ENCODE assay signal across 22 cellular contexts in genomic region chr7:88310950-88311674, GRCh38. TPM values are rescaled to one million over a fixed set of nuclear protein-coding genes. Genes with fewer than 3 reads are reported as not detected.
DNase-seq lines count a peak whose midpoint lies in the region; ATAC-seq, FAIRE-seq and TF ChIP-seq lines count a peak whose summit lies in the region.
"Had no signal": no experiment of that assay in that cellular context is flagged by ENCODE, and none has a peak within 500 bp of the region (broad histone marks: within the 10 kb centered on the region; RNA-seq: fewer than 3 reads in every experiment).

No MANE protein-coding gene starts in this region.

- no peak for TF ChIP-seq RAD21 in HepG2 (CRISPR knock-in tag; IDR thresholded peaks at IDR 0.05)

- ATAC-seq in PC-3 (no peak), HepG2 (no peak), GM21367 (IDR thresholded peaks at IDR 0.05; ENCODE audit: unreplicated experiment) (no peak)
- ATAC-seq: stimulated activated memory B cell treated with anti-CD40 and anti-IgM and Interleukin-4, amounts not matched to agents 10 μg/mL and 1 μg/mL and 100 μg/mL, for 72 hours; T-cell had no signal

- in situ Hi-C loops in HepG2 (cut with HindIII; ENCODE audit: extremely low pct_ligation_motif_present, low pct_unique_long_range_greater_than_20kb): no loop called here

- no peaks in the 10 kb centered on the region for H3F3A ChIP-seq in PC-3 (ENCODE audit: low read length, unreplicated experiment)

- POLR2A ChIA-PET in PC-3 (lab: Charles Lee; ENCODE audit: unreplicated experiment) (interaction anchor here (0.7 kb wide), 1 partner anchor 914 kb away, joined by 3 read pairs; no protein-coding TSS in a partner anchor), HepG2 (lab: Yijun Ruan, JAX) (no interaction called here)

- H4K20me1 ChIP-seq in PC-3 (ENCODE audit: low read length) (no peaks in the 10 kb centered on the region), HepG2 (ENCODE audit: insufficient read depth, low read length) (no peaks in the 10 kb centered on the region)

- WGBS in HepG2 (ENCODE audit: low lambda C conversion rate): 13% methylated on average over 4 of the region's 4 CpGs
- 92% methylated on average over 4 of the region's 4 CpGs for WGBS in suprapubic skin

- BruUV-seq in PC-3 (replicated peaks; lab: Mats Ljungman, UMichigan) (no TSS peak), HepG2 (replicated peaks; lab: Mats Ljungman, UMichigan) (no TSS peak)

- no peaks in the 10 kb centered on the region for H3K79me2 ChIP-seq in PC-3 (ENCODE audit: low read length)
- H3K79me2 ChIP-seq in HepG2 (ENCODE audit: insufficient read depth, low read length): no peaks in the 10 kb centered on the region

- H3K36me3 ChIP-seq in PC-3 (ENCODE audit: low read depth, low read length) (no peaks in the 10 kb centered on the region), HepG2 (replicated peaks in 1 of 2; ENCODE audit: control insufficient read depth in 1 of 2, insufficient read depth in 2 of 2, low read length in 2 of 2) (no peaks in the 10 kb centered on the region), suprapubic skin (no peaks in the 10 kb centered on the region)
- H3K36me3 ChIP-seq: HAP-1, ovary, upper lobe of right lung had no signal

- no peaks in the 10 kb centered on the region for H3K9me2 ChIP-seq in PC-3 (replicated peaks; ENCODE audit: low read length)

- intact Hi-C loops in PC-3 (cut with micrococcal nuclease): no loop called here
- intact Hi-C loops in HepG2 (cut with micrococcal nuclease; ENCODE audit: unreplicated experiment): no loop called here

- H3K9ac ChIP-seq in PC-3 (ENCODE audit: low read length) (no peak overlapping the region), HepG2 (ENCODE audit: insufficient read depth, low read depth, low read length) (no peak overlapping the region)

- TF ChIP-seq CTCF in PC-3 (conservative IDR thresholded peaks at IDR 0.05; ENCODE audit: low read depth, low read length) (no peak), HepG2 (CRISPR knock-in tag; IDR thresholded peaks at IDR 0.05) (no peak), suprapubic skin (IDR thresholded peaks at IDR 0.05) (no peak)

- H3K9me3 ChIP-seq in PC-3 (ENCODE audit: low read length) (no peaks in the 10 kb centered on the region), HepG2 (ENCODE audit: low read length) (no peaks in the 10 kb centered on the region), suprapubic skin (no peaks in the 10 kb centered on the region)
- H3K9me3 ChIP-seq: HAP-1, ovary, upper lobe of right lung had no signal

- peaks cover 31% of the 10 kb centered on the region for H3K4me1 ChIP-seq in PC-3 (ENCODE audit: insufficient read depth, low read length)
- no peaks in the 10 kb centered on the region for H3K4me1 ChIP-seq in HepG2 (ENCODE audit: insufficient read depth, low read length)
- H3K4me1 ChIP-seq in suprapubic skin: peaks cover 70% of the 10 kb centered on the region
- H3K4me1 ChIP-seq: upper lobe of right lung had no signal

- TF ChIP-seq EP300 in HepG2 (IDR thresholded peaks at IDR 0.05; ENCODE audit: low read depth in 2 of 2, low read length in 2 of 2): no peak
- TF ChIP-seq EP300 in HepG2 (CRISPR knock-in tag; IDR thresholded peaks at IDR 0.05; ENCODE audit: borderline replicate concordance): no peak
- no peak for TF ChIP-seq EP300 in suprapubic skin (IDR thresholded peaks at IDR 0.05)

- H2AFZ ChIP-seq in PC-3 (ENCODE audit: low read length) (no peak overlapping the region), HepG2 (ENCODE audit: low read length) (no peak overlapping the region)

- no peak for FAIRE-seq in HepG2 (lab: Jason Lieb, UNC)
- FAIRE-seq: endometrium had no signal

- CTCF ChIA-PET in PC-3 (lab: Charles Lee) (interaction anchor here (1.0 kb wide), 1 partner anchor 68 kb away, joined by 3 read pairs; no protein-coding TSS in a partner anchor), HepG2 (lab: Yijun Ruan, JAX; ENCODE audit: low intra/inter-chr PET ratio, low total read pairs) (no interaction called here)

- DNase-seq in NCI-H1092 treated with DMSO at 0.1 percent for 48 hours (lab: John Stamatoyannopoulos, UW) (peak; percentile 22), NCI-H1092 (lab: John Stamatoyannopoulos, UW) (no peak), PC-3 (no peak), HepG2 (ENCODE audit: low spot score) (no peak), suprapubic skin (ENCODE audit: low spot score in 2 of 2) (no peak), HK-2 (ENCODE audit: unreplicated experiment) (no peak), NCI-H226 (no peak)
- DNase-seq: 8988T; activated CD4-positive, alpha-beta T cell treated with anti-CD3 and anti-CD28 coated beads, Interleukin-2, amount 10 ng/mL, durations not matched to agents 24 days and 14 days; naive B cell; NCI-H1417 treated with DMSO at 0.1 percent for 48 hours; NCI-H524; stimulated activated CD4-positive, alpha-beta T cell treated with anti-CD3 and anti-CD28 coated beads, Interleukin-1b, Interleukin-23, amount 100 ng/mL, for 48 hours; T-cell; upper lobe of right lung had no signal

- TF ChIP-seq POLR2A in HepG2 (IDR thresholded peaks at IDR 0.05; ENCODE audit: insufficient read depth in 1 of 2, low read depth in 2 of 2, low read length in 2 of 2) (no peak), suprapubic skin (IDR thresholded peaks at IDR 0.05) (no peak)

- no peak overlapping the region for H3K4me2 ChIP-seq in PC-3 (ENCODE audit: low read length)
- H3K4me2 ChIP-seq in HepG2 (ENCODE audit: low read depth, low read length): no peak overlapping the region

- H3K27me3 ChIP-seq in PC-3 (ENCODE audit: low read length) (no peaks in the 10 kb centered on the region), HepG2 (ENCODE audit: control insufficient read depth in 1 of 2, insufficient read depth in 2 of 2, low read length in 2 of 2) (peaks cover 0 to 6% of the 10 kb centered on the region in 2 experiments; a peak in 2 of 5 replicates), suprapubic skin (no peaks in the 10 kb centered on the region)
- H3K27me3 ChIP-seq: ovary, upper lobe of right lung had no signal

- H3K4me3 ChIP-seq in PC-3 (ENCODE audit: low read length): no peak overlapping the region
- no peak overlapping the region for H3K4me3 ChIP-seq in HepG2 (replicated peaks in 1 of 3; ENCODE audit: insufficient read depth in 1 of 3, low read depth in 2 of 3, low read length in 3 of 3)
- no peak overlapping the region for H3K4me3 ChIP-seq in suprapubic skin
- H3K4me3 ChIP-seq: HAP-1, lung, ovary, upper lobe of right lung had no signal

- H3K27ac ChIP-seq in PC-3 (ENCODE audit: low read length) (peak overlapping the region; percentile 71; the same call in 1 of the 2 replicates), HepG2 (ENCODE audit: extremely low read length, insufficient read depth, low read length) (no peak overlapping the region), suprapubic skin (peak overlapping the region; percentile 69)
- H3K27ac ChIP-seq: ovary, upper lobe of right lung had no signal

TF ChIP-seq in HepG2, 621 proteins besides CTCF, POLR2A, EP300 and RAD21 (continues in another document):
- TF ChIP-seq PCBP1 (IDR thresholded peaks at IDR 0.05; ENCODE audit: borderline replicate concordance, low read depth, low read length): no peak
- TF ChIP-seq XRCC5 (optimal IDR thresholded peaks at IDR 0.05; ENCODE audit: low read length): no peak
- TF ChIP-seq MNT (IDR thresholded peaks at IDR 0.05): peak; percentile 68
- no peak for TF ChIP-seq MAZ (IDR thresholded peaks at IDR 0.05; ENCODE audit: borderline replicate concordance, low read depth, low read length)
- TF ChIP-seq MAZ (CRISPR knock-in tag; IDR thresholded peaks at IDR 0.05; ENCODE audit: low read depth): no peak
- TF ChIP-seq ZKSCAN5 (CRISPR knock-in tag; IDR thresholded peaks at IDR 0.05): no peak

RNA-seq across cellular contexts. Expression of gene STEAP4, which starts 4.4 kb away (rescaled TPM):
- total RNA-seq in PC-3 (2014; rRNA removed): 1.2 and 1.7 TPM in 2 replicates
- not detected in 2 replicates for total RNA-seq in HepG2 (2016; rRNA removed; fragmentation: Illumina TruSeq; extraction: Trizol)
- not detected in 2 replicates for total RNA-seq in HepG2 (2016; cell fraction: cytosol; rRNA removed; fragmentation: Illumina TruSeq; extraction: Trizol; ENCODE audit: low read depth)
- total RNA-seq in HepG2 (2016; cell fraction: insoluble cytoplasmic fraction; rRNA removed; fragmentation: Illumina TruSeq; extraction: Trizol): not detected in 2 replicates
- total RNA-seq in HepG2 (2016; cell fraction: membrane; rRNA removed; fragmentation: Illumina TruSeq; extraction: Trizol): not detected in 2 replicates
- not detected in 2 replicates for total RNA-seq in HepG2 (2016; cell fraction: nucleus; rRNA removed; fragmentation: Illumina TruSeq; extraction: Trizol)
- polyA plus RNA-seq in HepG2 (2011; rRNA removed): not detected in 2 replicates
- not detected in 2 replicates for polyA plus RNA-seq in HepG2 (2011; cell fraction: cytosol; rRNA removed)
- not detected in 2 replicates for polyA plus RNA-seq in HepG2 (2011; cell fraction: nucleus; rRNA removed)
- polyA plus RNA-seq in HepG2 (2012): not detected in 2 replicates
- not detected in 2 replicates for polyA plus RNA-seq in HepG2 (2016; cell fraction: cytosol; fragmentation: Illumina TruSeq; extraction: Trizol; ENCODE audit: low read depth)
- polyA plus RNA-seq in HepG2 (2016; cell fraction: insoluble cytoplasmic fraction; fragmentation: Illumina TruSeq; extraction: Trizol; ENCODE audit: low read depth): not detected in 2 replicates
- polyA plus RNA-seq in HepG2 (2016; cell fraction: membrane; fragmentation: Illumina TruSeq; extraction: Trizol; ENCODE audit: low read depth): not detected in 2 replicates
- polyA plus RNA-seq in HepG2 (2016; cell fraction: nucleus; fragmentation: Illumina TruSeq; extraction: Trizol; ENCODE audit: insufficient read depth, low read depth): not detected in 2 replicates
- polyA minus RNA-seq in HepG2 (2011; rRNA and poly(A)+ RNA removed; ENCODE audit: low replicate concordance): 19.2 TPM in 1 of 2 replicates, not detected in the other
- not detected in 2 replicates for polyA minus RNA-seq in HepG2 (2011; cell fraction: cytosol; rRNA and poly(A)+ RNA removed)
- polyA minus RNA-seq in HepG2 (2011; cell fraction: nucleus; rRNA and poly(A)+ RNA removed): not detected in 2 replicates
- 10 to 100 TPM; 19.3 to 33.0 (median 24.2) TPM for total RNA-seq in suprapubic skin
- total RNA-seq: B cell had no signal
